16 cellular contexts compared by ENCODE assay signal in the genomic region with DNA sequence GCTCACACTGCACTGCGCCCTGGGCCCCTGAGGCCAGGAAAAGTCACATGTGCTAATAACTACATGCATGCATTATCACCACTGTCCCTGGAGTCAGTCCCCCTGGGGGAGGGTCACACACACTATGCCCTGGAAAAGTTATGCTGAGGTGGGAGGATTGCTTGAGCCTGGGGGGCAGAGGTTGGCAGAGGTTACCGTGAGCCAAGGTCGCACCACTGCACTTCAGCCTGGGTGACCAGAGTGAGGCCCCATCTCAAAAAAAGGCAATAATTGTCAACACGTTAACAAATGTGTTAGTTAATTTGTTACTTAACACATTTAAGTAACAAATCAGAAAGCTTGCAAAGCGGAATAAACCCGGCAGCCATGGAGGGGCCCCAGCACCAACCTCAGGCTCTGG. TPM values are rescaled to one million over a fixed set of nuclear protein-coding genes. Genes with fewer than 3 reads are reported as not detected.
"Had no signal": no experiment of that assay in that cellular context is flagged by ENCODE, and none has a peak within 500 bp of the region (broad histone marks: within the 10 kb centered on the region; RNA-seq: fewer than 3 reads in every experiment).

No MANE protein-coding gene starts in this region.

- H3K36me3 ChIP-seq: esophagus squamous epithelium, suprapubic skin, thyroid gland, uterus had no signal

- H3K4me1 ChIP-seq: suprapubic skin, thyroid gland, uterus had no signal

- DNase-seq: effector memory CD4-positive, alpha-beta T cell; esophagus squamous epithelium; foreskin fibroblast; kidney glomerular epithelial cell; mammary epithelial cell; natural killer cell; small intestine; stimulated activated CD4-positive, alpha-beta T cell treated with anti-CD3 and anti-CD28 coated beads, Interleukin-12 subunit alpha, Interleukin-12 subunit beta, amount 100 ng/mL, for 4 hours; stimulated activated naive CD4-positive, alpha-beta T cell treated with Interleukin-2 at 50 U/mL for 16 hours; thyroid gland; uterus had no signal

- H3K27ac ChIP-seq: epithelial cell of prostate, esophagus squamous epithelium, suprapubic skin, thyroid gland, uterus had no signal

- ATAC-seq: left lobe of liver, natural killer cell had no signal

- H3K9me3 ChIP-seq: esophagus squamous epithelium, suprapubic skin, thyroid gland, uterus had no signal

- H3K27me3 ChIP-seq: suprapubic skin, thyroid gland, uterus had no signal

- FAIRE-seq: small intestine had no signal

- H3K4me3 ChIP-seq: esophagus squamous epithelium, suprapubic skin, thyroid gland, uterus had no signal

RNA-seq across cellular contexts. Expression of gene SEC14L6, which starts 13.3 kb away (rescaled TPM):
- total RNA-seq: myocyte, pulmonary artery endothelial cell had no signal

RNA-seq across cellular contexts. Expression of gene GAL3ST1, which starts 14.6 kb away (rescaled TPM):
- total RNA-seq: mammary epithelial cell, myocyte, natural killer cell, pulmonary artery endothelial cell had no signal
- polyA plus RNA-seq: mammary epithelial cell had no signal

RNA-seq across cellular contexts. Expression of gene SEC14L4, which starts 54.4 kb away (rescaled TPM):
- total RNA-seq: esophagus squamous epithelium, mammary epithelial cell, myocyte, natural killer cell, pulmonary artery endothelial cell had no signal
